ENCODE assay signal across 9 cellular contexts in the genomic region with DNA sequence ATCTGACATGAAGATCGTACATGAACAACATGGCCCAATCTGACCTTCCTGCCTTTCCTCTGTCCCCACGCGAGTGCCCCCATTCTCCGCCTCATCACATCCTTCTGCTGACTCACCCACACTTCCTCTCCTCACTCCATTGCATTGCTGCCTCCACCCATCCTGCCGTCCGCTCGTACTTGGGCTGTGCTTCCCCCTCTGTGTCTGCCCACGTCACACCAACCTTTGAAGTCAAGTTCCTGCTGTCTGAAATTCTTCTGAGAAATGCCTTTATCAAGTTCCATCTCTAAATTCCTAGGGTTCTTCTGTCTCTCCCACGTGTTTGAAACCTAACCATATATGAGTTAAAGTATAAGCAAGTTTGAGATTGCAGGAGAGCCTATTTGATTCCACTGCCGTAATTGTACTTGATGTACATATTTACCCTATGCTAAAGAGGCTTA. TPM values are rescaled to one million over a fixed set of nuclear protein-coding genes. Genes with fewer than 3 reads are reported as not detected.
A peak's percentile ranks its signal among the peaks of the same experiment; 100 is the strongest.
DNase-seq lines count a peak whose midpoint lies in the region; ATAC-seq and TF ChIP-seq lines count a peak whose summit lies in the region.
"Had no signal": no experiment of that assay in that cellular context is flagged by ENCODE, and none has a peak within 500 bp of the region (broad histone marks: within the 10 kb centered on the region; RNA-seq: fewer than 3 reads in every experiment).

No MANE protein-coding gene starts in this region.

- DNase-seq in CMK (ENCODE audit: low read depth) (peak; percentile 93), LHCN-M2 (ENCODE audit: low read depth) (peak; percentile 40), endothelial cell (ENCODE audit: low spot score) (peak; percentile 14), non-pigmented ciliary epithelial cell (ENCODE audit: low read depth) (peak; percentile 97), tibial artery (peak; percentile 80 to 84), cerebellar nuclear complex (lab: John Stamatoyannopoulos, UW) (no peak)
- peak; percentile 29 to 72 for DNase-seq in activated CD4-positive, alpha-beta T cell treated with anti-CD3 and anti-CD28 coated beads, Interleukin-2, amount 50 U/mL, for 24 hours (ENCODE audit: low read depth in 1 of 2, low spot score in 1 of 2)

- H3K4me1 ChIP-seq in tibial artery, result peaks cover 0 to 15% (median 0%) of the 10 kb centered on the region in 4 donors

- no peaks in the 10 kb centered on the region for H3K9me3 ChIP-seq in tibial artery
- H3K9me3 ChIP-seq: ovary had no signal

- H3K27me3 Mint-ChIP-seq in endothelial cell (ENCODE audit: unreplicated experiment), result peaks cover 2% of the 10 kb centered on the region

- H3K36me3 Mint-ChIP-seq in endothelial cell (ENCODE audit: low read depth, unreplicated experiment), result no peaks in the 10 kb centered on the region

- H3K4me3 Mint-ChIP-seq in endothelial cell (ENCODE audit: unreplicated experiment), result no peak overlapping the region

- no peak overlapping the region for H3K27ac ChIP-seq in tibial artery
- H3K27ac ChIP-seq: ovary had no signal

- peak overlapping the region; percentile 58 for H3K27ac Mint-ChIP-seq in endothelial cell (ENCODE audit: unreplicated experiment)

- H3K36me3 ChIP-seq in tibial artery, result no peaks in the 10 kb centered on the region
- H3K36me3 ChIP-seq: ovary had no signal

- intact Hi-C loops in tibial artery (cut with DNase I; ENCODE audit: low total_unique reads), result no loop called here

- H3K9me3 Mint-ChIP-seq in endothelial cell (ENCODE audit: unreplicated experiment), result no peaks in the 10 kb centered on the region

- TF ChIP-seq CTCF in endothelial cell (IDR thresholded peaks at IDR 0.05; ENCODE audit: unreplicated experiment) (no peak), tibial artery (IDR thresholded peaks at IDR 0.05) (no peak)

- H3K27me3 ChIP-seq in tibial artery, result no peaks in the 10 kb centered on the region
- H3K27me3 ChIP-seq: ovary had no signal

- peak; percentile 92 for ATAC-seq in GM21717 (IDR thresholded peaks at IDR 0.05; ENCODE audit: unreplicated experiment)

- peaks cover 8% of the 10 kb centered on the region for H3K4me1 Mint-ChIP-seq in endothelial cell (ENCODE audit: unreplicated experiment)

- H3K4me3 ChIP-seq in tibial artery, result no peak overlapping the region
- H3K4me3 ChIP-seq: ovary had no signal

RNA-seq across cellular contexts. Expression of gene STARD4, which starts 18.0 kb away (rescaled TPM):
- 25.9 and 30.2 TPM in 2 replicates for total RNA-seq in LHCN-M2 (2014; rRNA removed)
- 10.8 TPM for polyA plus RNA-seq in LHCN-M2 (2012)
- 39.5 TPM for total RNA-seq in endothelial cell (ENCODE audit: unreplicated experiment)

Comparison
In these comparisons a context has a peak if more than half of its experiments do, and no peak if none do; other contexts are left out.
1. DNase-seq: peak in CMK (single experiment), LHCN-M2 (single experiment), activated CD4-positive, alpha-beta T cell treated with anti-CD3 and anti-CD28 coated beads, Interleukin-2, amount 50 U/mL, for 24 hours (2 of 2), endothelial cell (single experiment), non-pigmented ciliary epithelial cell (single experiment) and tibial artery (2 of 2); none in cerebellar nuclear complex (0 of 2).